ENCODE assay signal across 1 cellular context in genomic region chr5:43192558-43193170, GRCh38.
TF ChIP-seq lines count a peak whose summit lies in the region.

No MANE protein-coding gene starts in this region.

TF ChIP-seq in H1, 55 proteins besides CTCF, POLR2A, EP300 and RAD21:
- TF ChIP-seq RNF2 (IDR thresholded peaks at IDR 0.05; ENCODE audit: borderline replicate concordance, low read depth, low read length, missing control alignments, poor library complexity, severe bottlenecking), result peak; percentile 56
- TF ChIP-seq CREB1 (IDR thresholded peaks at IDR 0.05), result no peak
- TF ChIP-seq SIN3A (conservative IDR thresholded peaks at IDR 0.05 in 1 of 2, IDR thresholded peaks at IDR 0.05 in 1 of 2; ENCODE audit: low read depth in 1 of 2, low read length in 2 of 2), result 0 out of 4 replicates have a peak, but pooled peaks of 1 of the 2 experiments have one; percentile 17
- TF ChIP-seq GTF2F1 (IDR thresholded peaks at IDR 0.05; ENCODE audit: borderline replicate concordance, low read depth, low read length), result no peak
- TF ChIP-seq CTBP2 (IDR thresholded peaks at IDR 0.05; ENCODE audit: borderline replicate concordance, insufficient read depth, insufficient read length, low read length), result no peak
- no peak for TF ChIP-seq TEAD4 (IDR thresholded peaks at IDR 0.05; ENCODE audit: low read depth, low read length)
- TF ChIP-seq EZH2 (IDR thresholded peaks at IDR 0.05; ENCODE audit: low read depth, low read length, severe bottlenecking), result peak; percentile 67
- TF ChIP-seq ZNF274 (IDR thresholded peaks at IDR 0.05; ENCODE audit: borderline replicate concordance, extremely low read depth, low read length), result no peak
- no peak for TF ChIP-seq CHD7 (IDR thresholded peaks at IDR 0.05; ENCODE audit: insufficient replicate concordance, low read length)
- TF ChIP-seq POU5F1 (IDR thresholded peaks at IDR 0.05; ENCODE audit: low read depth, low read length), result no peak
- no peak for TF ChIP-seq JUN (IDR thresholded peaks at IDR 0.05; ENCODE audit: low read depth, low read length)
- no peak for TF ChIP-seq ASH2L (IDR thresholded peaks at IDR 0.05; ENCODE audit: low read length)
- TF ChIP-seq ATF2 (IDR thresholded peaks at IDR 0.05; ENCODE audit: low read length), result no peak
- TF ChIP-seq SUZ12 (IDR thresholded peaks at IDR 0.05; ENCODE audit: low read length), result peak; percentile 67; the same call in 1 of the 2 replicates
- TF ChIP-seq BCL11A (IDR thresholded peaks at IDR 0.05; ENCODE audit: low read depth in 2 of 2, low read length in 2 of 2), result no peak
- no peak for TF ChIP-seq KDM5A (IDR thresholded peaks at IDR 0.05; ENCODE audit: low read length)
- peak; percentile 33; the same call in 1 of the 2 replicates for TF ChIP-seq MAX (IDR thresholded peaks at IDR 0.05)
- TF ChIP-seq BACH1 (IDR thresholded peaks at IDR 0.05; ENCODE audit: low read length), result no peak
